ENCODE assay signal across 2 cellular contexts in the genomic region with DNA sequence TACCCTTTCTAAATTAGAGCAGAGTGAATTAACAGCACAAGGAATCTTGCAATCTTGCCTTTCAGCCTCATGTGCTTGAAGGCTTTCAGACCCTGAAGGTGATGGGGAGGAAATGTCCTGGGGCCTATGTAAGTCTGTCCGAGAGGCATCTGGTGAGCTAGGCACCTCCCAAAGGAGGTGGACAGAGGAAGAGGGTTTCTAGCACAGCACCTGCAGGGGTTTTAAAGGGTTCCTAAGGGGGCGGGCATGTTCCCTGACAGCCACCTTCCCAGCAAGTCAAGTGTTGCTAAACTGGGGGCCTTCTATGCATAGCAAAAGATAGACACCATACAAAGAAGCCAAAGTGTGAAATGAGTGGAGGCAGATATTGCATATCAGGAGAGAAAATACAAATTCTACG.
TF ChIP-seq lines count a peak whose summit lies in the region.

No MANE protein-coding gene starts in this region.

TF ChIP-seq in H1, 55 proteins besides CTCF, POLR2A, EP300 and RAD21:
- TF ChIP-seq GABPA (IDR thresholded peaks at IDR 0.05; ENCODE audit: borderline replicate concordance, insufficient read depth, low read length), result no peak
- TF ChIP-seq HDAC2 (IDR thresholded peaks at IDR 0.05; ENCODE audit: borderline replicate concordance in 1 of 2, low read depth in 2 of 2, low read length in 2 of 2), result 0 out of 4 replicates have a peak, but pooled peaks of 1 of the 2 experiments have one; percentile 41
- no peak for TF ChIP-seq RFX5 (IDR thresholded peaks at IDR 0.05; ENCODE audit: borderline replicate concordance, low read depth, low read length)
- peak; percentile 96 for TF ChIP-seq POLR2AphosphoS5 (IDR thresholded peaks at IDR 0.05; ENCODE audit: low read depth, low read length)
- peak; percentile 100 for TF ChIP-seq TCF12 (IDR thresholded peaks at IDR 0.05; ENCODE audit: low read depth, low read length)
- TF ChIP-seq SP1 (IDR thresholded peaks at IDR 0.05; ENCODE audit: low read depth, low read length), result peak; percentile 53
- 0 out of 2 replicates have a peak, but pooled peaks have one; percentile 13 for TF ChIP-seq TEAD4 (IDR thresholded peaks at IDR 0.05; ENCODE audit: low read depth, low read length)
- TF ChIP-seq RXRA (IDR thresholded peaks at IDR 0.05; ENCODE audit: insufficient read depth, low read depth, low read length), result 0 out of 2 replicates have a peak, but pooled peaks have one; percentile 13
- peak; percentile 41; the same call in 1 of the 2 replicates for TF ChIP-seq EGR1 (IDR thresholded peaks at IDR 0.05; ENCODE audit: borderline replicate concordance, low read depth, low read length)

TF ChIP-seq in neural cell, 6 proteins besides CTCF, POLR2A, EP300 and RAD21:
- TF ChIP-seq EZH2 (IDR thresholded peaks at IDR 0.05; ENCODE audit: borderline replicate concordance, insufficient read depth, low read length, poor library complexity, severe bottlenecking) (no peak), MXI1 (conservative IDR thresholded peaks at IDR 0.05; ENCODE audit: poor library complexity, severe bottlenecking) (no peak), REST (IDR thresholded peaks at IDR 0.05; ENCODE audit: borderline replicate concordance) (no peak), POLR2AphosphoS5 (IDR thresholded peaks at IDR 0.05) (no peak), TAF1 (IDR thresholded peaks at IDR 0.05; ENCODE audit: low read depth) (no peak), SMC3 (conservative IDR thresholded peaks at IDR 0.05; ENCODE audit: poor library complexity) (no peak)
